8 cellular contexts compared by ENCODE assay signal in genomic region chr11:65290448-65291165, GRCh38. TPM values are rescaled to one million over a fixed set of nuclear protein-coding genes. Genes with fewer than 3 reads are reported as not detected.
DNase-seq lines count a peak whose midpoint lies in the region; ATAC-seq, FAIRE-seq and TF ChIP-seq lines count a peak whose summit lies in the region.

No MANE protein-coding gene starts in this region.

- peak; percentile 57 for TF ChIP-seq POLR2A in endothelial cell of umbilical vein (IDR thresholded peaks at IDR 0.05; ENCODE audit: low read depth, low read length)

- BruUV-seq in PC-3 (replicated peaks; lab: Mats Ljungman, UMichigan) (TSS peak; percentile 55), endothelial cell of umbilical vein (replicated peaks; lab: Mats Ljungman, UMichigan) (TSS peak; percentile 55), OCI-LY7 (replicated peaks; lab: Mats Ljungman, UMichigan) (no TSS peak)

- DNase-seq in PC-3: peak; percentile 41
- DNase-seq in endothelial cell of umbilical vein (ENCODE audit: low read depth, low spot score): peak; percentile 87
- DNase-seq in natural killer cell treated with Interleukin-12 subunit alpha and Interleukin-12 subunit beta and Interleukin-15 and Interleukin-18, amount 100 ng/mL, for 72 hours (ENCODE audit: low spot score): no peak
- DNase-seq in OCI-LY7 (ENCODE audit: low spot score): no peak

- H3K27me3 ChIP-seq in PC-3 (ENCODE audit: low read length) (no peaks in the 10 kb centered on the region), endothelial cell of umbilical vein (ENCODE audit: control insufficient read depth in 2 of 2, insufficient read depth in 2 of 2, low read length in 2 of 2) (no peaks in the 10 kb centered on the region)

- CTCF ChIA-PET in PC-3 (lab: Charles Lee) (interaction anchor here (0.8 to 1.0 kb wide), 2 partner anchors 11 to 15 kb away, joined by 6 to 18 read pairs; no protein-coding TSS in a partner anchor), endothelial cell of umbilical vein (lab: Charles Lee) (interaction anchor here (2.0 to 9.8 kb wide), 4 partner anchors 12 to 39 kb away, joined by 14 to 103 read pairs (median 37); partner anchors contain the start of gene CDC42EP2), OCI-LY7 (lab: Charles Lee; ENCODE audit: unreplicated experiment) (interaction anchor here (0.6 kb wide), 1 partner anchor 69 kb away, joined by 3 read pairs; no protein-coding TSS in a partner anchor)

- no peaks in the 10 kb centered on the region for H3K9me3 ChIP-seq in PC-3 (ENCODE audit: low read length)
- H3K9me3 ChIP-seq in endothelial cell of umbilical vein (replicated peaks; ENCODE audit: control insufficient read depth, insufficient read depth, low read length): no peaks in the 10 kb centered on the region
- no peaks in the 10 kb centered on the region for H3K9me3 ChIP-seq in OCI-LY7 (ENCODE audit: low read length)

- H3K4me2 ChIP-seq in PC-3 (ENCODE audit: low read length): peak overlapping the region; percentile 53
- peak overlapping the region; percentile 35 for H3K4me2 ChIP-seq in endothelial cell of umbilical vein (ENCODE audit: insufficient read depth, low read length)
- no peak overlapping the region for H3K4me2 ChIP-seq in OCI-LY7 (ENCODE audit: low read length)

- FAIRE-seq in endothelial cell of umbilical vein (lab: Jason Lieb, UNC): peak; percentile 97

- H3K4me3 Mint-ChIP-seq in natural killer cell treated with Interleukin-12 subunit alpha and Interleukin-12 subunit beta and Interleukin-15 and Interleukin-18, amount 100 ng/mL, for 72 hours: peak overlapping the region; percentile 16

- H3K27ac ChIP-seq in PC-3 (ENCODE audit: low read length) (peak overlapping the region; percentile 63), endothelial cell of umbilical vein (ENCODE audit: insufficient read depth, low read depth, low read length) (peak overlapping the region; percentile 35), OCI-LY7 (ENCODE audit: low read depth, low read length, poor library complexity, severe bottlenecking) (no peak overlapping the region)

- H3K9me3 Mint-ChIP-seq in natural killer cell treated with Interleukin-12 subunit alpha and Interleukin-12 subunit beta and Interleukin-15 and Interleukin-18, amount 100 ng/mL, for 72 hours: no peaks in the 10 kb centered on the region

- peaks cover 5 to 9% of the 10 kb centered on the region in 2 donors for H3K4me1 Mint-ChIP-seq in natural killer cell treated with Interleukin-12 subunit alpha and Interleukin-12 subunit beta and Interleukin-15 and Interleukin-18, amount 100 ng/mL, for 72 hours (ENCODE audit: low read depth in 2 of 2)

- H4K20me1 ChIP-seq in PC-3 (ENCODE audit: low read length) (no peaks in the 10 kb centered on the region), endothelial cell of umbilical vein (replicated peaks; ENCODE audit: control insufficient read depth, extremely low read depth, insufficient read depth, low read length) (no peaks in the 10 kb centered on the region), OCI-LY7 (ENCODE audit: insufficient read depth, low read length) (no peaks in the 10 kb centered on the region)

- dilution Hi-C loops in endothelial cell of umbilical vein (cut with MboI; ENCODE audit: extremely low pct_ligation_motif_present, low sequenced_read_pairs): no loop called here

- peaks cover 17% of the 10 kb centered on the region for H3K4me1 ChIP-seq in PC-3 (ENCODE audit: insufficient read depth, low read length)
- H3K4me1 ChIP-seq in endothelial cell of umbilical vein (ENCODE audit: control insufficient read depth, extremely low read depth, insufficient read depth, low read length): peaks cover 29% of the 10 kb centered on the region
- no peaks in the 10 kb centered on the region for H3K4me1 ChIP-seq in OCI-LY7 (ENCODE audit: insufficient read depth, low read length, poor library complexity, severe bottlenecking)

- intact Hi-C loops in PC-3 (cut with micrococcal nuclease) (no loop called here), endothelial cell of umbilical vein (cut with micrococcal nuclease) (loop anchor here (1.0 kb wide), 3 partner anchors 10 to 25 kb away; no protein-coding TSS in a partner anchor), OCI-LY7 (cut with micrococcal nuclease; ENCODE audit: unreplicated experiment) (no loop called here)

- no peak for TF ChIP-seq CTCF in PC-3 (conservative IDR thresholded peaks at IDR 0.05; ENCODE audit: low read depth, low read length)
- TF ChIP-seq CTCF in endothelial cell of umbilical vein (IDR thresholded peaks at IDR 0.05; ENCODE audit: extremely low read depth in 1 of 2, insufficient read depth in 1 of 2, low read depth in 1 of 2, low read length in 2 of 2): no peak
- TF ChIP-seq CTCF in OCI-LY7 (conservative IDR thresholded peaks at IDR 0.05; ENCODE audit: low read length): no peak

- H2AFZ ChIP-seq in PC-3 (ENCODE audit: low read length) (no peak overlapping the region), endothelial cell of umbilical vein (ENCODE audit: low read depth, low read length) (no peak overlapping the region), OCI-LY7 (ENCODE audit: low read length) (no peak overlapping the region)

- no peaks in the 10 kb centered on the region for H3K79me2 ChIP-seq in PC-3 (ENCODE audit: low read length)
- H3K79me2 ChIP-seq in endothelial cell of umbilical vein (ENCODE audit: control insufficient read depth, insufficient read depth, low read length): no peaks in the 10 kb centered on the region
- H3K79me2 ChIP-seq in OCI-LY7 (ENCODE audit: insufficient read depth, low read depth, low read length): no peaks in the 10 kb centered on the region

- POLR2A ChIA-PET in PC-3 (lab: Charles Lee; ENCODE audit: unreplicated experiment): no interaction called here
- POLR2A ChIA-PET in endothelial cell of umbilical vein (lab: Charles Lee): interaction anchor here (0.7 to 1.0 kb wide), 2 partner anchors 9 to 15 kb away, joined by 5 to 11 read pairs; no protein-coding TSS in a partner anchor
- POLR2A ChIA-PET in OCI-LY7 (lab: Charles Lee): interaction anchor here (0.6 to 0.8 kb wide), 3 partner anchors 14 to 38 kb away, joined by 3 to 10 read pairs (median 3); partner anchors contain the start of gene CDC42EP2

- peaks cover 66% of the 10 kb centered on the region for H3K36me3 ChIP-seq in PC-3 (ENCODE audit: low read depth, low read length)
- peaks cover 5 to 6% of the 10 kb centered on the region in 2 experiments for H3K36me3 ChIP-seq in endothelial cell of umbilical vein (ENCODE audit: control insufficient read depth in 2 of 2, extremely low read depth in 1 of 2, insufficient read depth in 2 of 2, low read length in 2 of 2)
- H3K36me3 ChIP-seq in OCI-LY7 (ENCODE audit: insufficient read depth, low read length): peaks cover 100% of the 10 kb centered on the region

- H3K9ac ChIP-seq in PC-3 (ENCODE audit: low read length) (peak overlapping the region; percentile 34; the same call in 1 of the 2 replicates), endothelial cell of umbilical vein (replicated peaks; ENCODE audit: extremely low read depth, insufficient read depth, low read length) (peak overlapping the region; percentile 11)

- H3K9me2 ChIP-seq in PC-3 (replicated peaks; ENCODE audit: low read length) (no peaks in the 10 kb centered on the region), OCI-LY7 (ENCODE audit: insufficient read depth, low read length) (no peaks in the 10 kb centered on the region)

- no peaks in the 10 kb centered on the region for H3K27me3 Mint-ChIP-seq in natural killer cell treated with Interleukin-12 subunit alpha and Interleukin-12 subunit beta and Interleukin-15 and Interleukin-18, amount 100 ng/mL, for 72 hours

- no peaks in the 10 kb centered on the region for H3F3A ChIP-seq in PC-3 (ENCODE audit: low read length, unreplicated experiment)

- H3K4me3 ChIP-seq in PC-3 (ENCODE audit: low read length) (no peak overlapping the region), endothelial cell of umbilical vein (replicated peaks in 1 of 3; ENCODE audit: insufficient read depth in 1 of 3, low read depth in 1 of 3, low read length in 3 of 3) (no peak overlapping the region), OCI-LY7 (ENCODE audit: low read depth, low read length, poor library complexity, severe bottlenecking) (no peak overlapping the region)

- H3K36me3 Mint-ChIP-seq in natural killer cell treated with Interleukin-12 subunit alpha and Interleukin-12 subunit beta and Interleukin-15 and Interleukin-18, amount 100 ng/mL, for 72 hours: peaks cover 30% of the 10 kb centered on the region

- ATAC-seq in GM19395 (IDR thresholded peaks at IDR 0.05; ENCODE audit: unreplicated experiment) (peak; percentile 61), PC-3 (peak; percentile 78), GM18861 (IDR thresholded peaks at IDR 0.05; ENCODE audit: unreplicated experiment) (no peak), GM21367 (IDR thresholded peaks at IDR 0.05; ENCODE audit: unreplicated experiment) (no peak), GM18870 (IDR thresholded peaks at IDR 0.05; ENCODE audit: unreplicated experiment) (no peak)
- ATAC-seq in natural killer cell treated with Interleukin-12 subunit alpha and Interleukin-12 subunit beta and Interleukin-15 and Interleukin-18, amount 100 ng/mL, for 72 hours: peak; percentile 52 to 72

- H3K9me1 ChIP-seq in endothelial cell of umbilical vein (replicated peaks; ENCODE audit: control insufficient read depth, extremely low read depth, insufficient read depth, low read length): no peaks in the 10 kb centered on the region

- peak overlapping the region; percentile 47 to 63 for H3K27ac Mint-ChIP-seq in natural killer cell treated with Interleukin-12 subunit alpha and Interleukin-12 subunit beta and Interleukin-15 and Interleukin-18, amount 100 ng/mL, for 72 hours

RNA-seq across cellular contexts. Expression of gene CDC42EP2, which starts 24.1 kb away (rescaled TPM):
- total RNA-seq in PC-3 (2014; rRNA removed): 16.6 and 25.7 TPM in 2 replicates
- 23.4 and 23.9 TPM in 2 replicates for total RNA-seq in endothelial cell of umbilical vein
- polyA plus RNA-seq in endothelial cell of umbilical vein: 26.4 and 33.3 TPM in 2 replicates
- 12.0 and 17.4 TPM in 2 replicates for polyA plus RNA-seq in endothelial cell of umbilical vein (2011; cell fraction: cytosol; rRNA removed)
- polyA plus RNA-seq in endothelial cell of umbilical vein (2011; cell fraction: nucleus; rRNA removed): 17.2 and 17.9 TPM in 2 replicates
- polyA plus RNA-seq in endothelial cell of umbilical vein (2012): 33.6 and 38.1 TPM in 2 replicates
- polyA minus RNA-seq in endothelial cell of umbilical vein: 21.1 and 29.8 TPM in 2 replicates
- 12.0 TPM for polyA minus RNA-seq in endothelial cell of umbilical vein (2011; cell fraction: cytosol; rRNA and poly(A)+ RNA removed)
- 35.3 and 46.4 TPM in 2 replicates for polyA minus RNA-seq in endothelial cell of umbilical vein (2011; cell fraction: nucleus; rRNA and poly(A)+ RNA removed)
- total RNA-seq in natural killer cell treated with Interleukin-12 subunit alpha and Interleukin-12 subunit beta and Interleukin-15 and Interleukin-18, amount 100 ng/mL, for 72 hours: 1 to 10 TPM in 1 of 2 donors, not detected in 1; 1.7 TPM
- total RNA-seq in OCI-LY7 (2014; rRNA removed; shearing (Covaris generic)): not detected in 2 replicates
- 1.7 and 3.9 TPM in 2 replicates for total RNA-seq in OCI-LY7 (2022)

RNA-seq across cellular contexts. Expression of gene POLA2, which starts 28.8 kb away (rescaled TPM):
- 29.0 and 39.7 TPM in 2 replicates for total RNA-seq in PC-3 (2014; rRNA removed)
- total RNA-seq in endothelial cell of umbilical vein: 24.0 and 25.4 TPM in 2 replicates
- polyA plus RNA-seq in endothelial cell of umbilical vein: 30.0 and 36.2 TPM in 2 replicates
- polyA plus RNA-seq in endothelial cell of umbilical vein (2011; cell fraction: cytosol; rRNA removed): 25.5 and 28.6 TPM in 2 replicates
- 40.1 and 48.1 TPM in 2 replicates for polyA plus RNA-seq in endothelial cell of umbilical vein (2011; cell fraction: nucleus; rRNA removed)
- 13.7 and 21.1 TPM in 2 replicates for polyA plus RNA-seq in endothelial cell of umbilical vein (2012)
- 31.0 and 41.0 TPM in 2 replicates for polyA minus RNA-seq in endothelial cell of umbilical vein
- polyA minus RNA-seq in endothelial cell of umbilical vein (2011; cell fraction: cytosol; rRNA and poly(A)+ RNA removed): 51.4 TPM
- 19.8 and 37.0 TPM in 2 replicates for polyA minus RNA-seq in endothelial cell of umbilical vein (2011; cell fraction: nucleus; rRNA and poly(A)+ RNA removed)
- 10 to 100 TPM; 56.8 to 80.9 TPM for total RNA-seq in natural killer cell treated with Interleukin-12 subunit alpha and Interleukin-12 subunit beta and Interleukin-15 and Interleukin-18, amount 100 ng/mL, for 72 hours
- total RNA-seq in OCI-LY7 (2014; rRNA removed; shearing (Covaris generic)): 47.5 and 50.0 TPM in 2 replicates
- total RNA-seq in OCI-LY7 (2022): 89.1 and 103 TPM in 2 replicates

RNA-seq across cellular contexts. Expression of gene DPF2, which starts 43.0 kb away (rescaled TPM):
- total RNA-seq in PC-3 (2014; rRNA removed) (45.8 and 63.1 TPM in 2 replicates), endothelial cell of umbilical vein (48.9 and 58.7 TPM in 2 replicates), OCI-LY7 (2022) (62.2 and 64.2 TPM in 2 replicates)
- 62.2 and 73.3 TPM in 2 replicates for polyA plus RNA-seq in endothelial cell of umbilical vein
- 45.6 and 53.3 TPM in 2 replicates for polyA plus RNA-seq in endothelial cell of umbilical vein (2011; cell fraction: cytosol; rRNA removed)
- polyA plus RNA-seq in endothelial cell of umbilical vein (2011; cell fraction: nucleus; rRNA removed): 72.4 and 84.8 TPM in 2 replicates
- 44.0 and 45.5 TPM in 2 replicates for polyA plus RNA-seq in endothelial cell of umbilical vein (2012)
- 45.6 and 51.2 TPM in 2 replicates for polyA minus RNA-seq in endothelial cell of umbilical vein
- 22.1 TPM for polyA minus RNA-seq in endothelial cell of umbilical vein (2011; cell fraction: cytosol; rRNA and poly(A)+ RNA removed)
- polyA minus RNA-seq in endothelial cell of umbilical vein (2011; cell fraction: nucleus; rRNA and poly(A)+ RNA removed): 35.2 and 36.0 TPM in 2 replicates
- 10 to 100 TPM; 61.8 to 82.5 TPM for total RNA-seq in natural killer cell treated with Interleukin-12 subunit alpha and Interleukin-12 subunit beta and Interleukin-15 and Interleukin-18, amount 100 ng/mL, for 72 hours
- total RNA-seq in OCI-LY7 (2014; rRNA removed; shearing (Covaris generic)): 38.5 and 39.9 TPM in 2 replicates

Comparison
In these comparisons a context has a peak if more than half of its experiments do, and no peak if none do; other contexts are left out.
1. ATAC-seq: peak in GM19395 (single experiment), PC-3 (single experiment) and natural killer cell treated with Interleukin-12 subunit alpha and Interleukin-12 subunit beta and Interleukin-15 and Interleukin-18, amount 100 ng/mL, for 72 hours (2 of 2); none in GM18861 (single experiment), GM21367 (single experiment) and GM18870 (single experiment).
2. DNase-seq: peak in PC-3 (single experiment) and endothelial cell of umbilical vein (single experiment); none in natural killer cell treated with Interleukin-12 subunit alpha and Interleukin-12 subunit beta and Interleukin-15 and Interleukin-18, amount 100 ng/mL, for 72 hours (single experiment) and OCI-LY7 (single experiment).